ENCODE assay signal across 1 cellular context in the genomic region with DNA sequence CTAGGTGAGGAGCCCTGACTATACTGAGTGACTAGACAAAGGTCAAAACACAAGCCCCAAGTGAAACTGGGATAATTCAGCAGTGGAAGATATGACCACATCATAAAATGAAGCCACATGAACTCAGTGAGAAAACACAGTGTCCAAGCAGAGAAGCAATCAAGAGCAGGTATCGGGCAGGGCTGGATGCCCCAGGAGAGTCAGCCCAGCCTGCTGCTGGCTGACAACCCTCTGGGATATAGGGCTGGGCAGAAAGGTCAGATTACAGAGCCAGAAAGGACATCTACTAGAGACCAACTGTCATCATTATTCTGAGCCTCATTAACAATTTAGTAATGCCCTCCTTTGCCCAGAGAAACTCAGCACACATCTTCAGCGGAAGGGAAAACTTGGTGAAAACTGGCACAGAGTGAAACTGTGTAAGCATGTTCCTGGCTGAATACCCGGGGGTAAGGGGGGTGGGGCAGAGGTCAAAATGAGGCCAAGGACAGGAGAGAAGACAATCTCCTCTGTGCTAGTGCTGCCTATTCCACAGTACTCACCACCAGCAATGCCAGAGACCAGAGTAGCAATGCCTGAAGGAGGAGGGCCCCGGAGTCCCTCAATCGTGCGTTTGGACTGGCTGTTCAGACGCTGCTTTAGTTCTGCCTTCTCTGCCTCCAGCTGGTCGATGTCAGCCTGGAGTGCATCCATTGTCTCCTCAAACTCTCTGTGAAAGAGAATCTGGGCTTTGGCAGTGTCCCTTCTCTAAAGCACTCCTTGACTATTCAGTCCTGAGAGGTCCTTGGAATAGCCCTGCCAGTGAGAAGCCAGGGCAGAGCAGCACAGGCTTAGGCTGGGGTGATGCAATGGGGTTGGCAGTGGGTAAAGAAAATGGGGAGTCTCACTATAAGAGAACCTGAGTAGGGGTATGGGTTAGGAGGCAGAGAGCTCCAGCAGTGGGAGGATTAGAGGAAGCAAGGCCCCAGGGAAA.
TF ChIP-seq lines count a peak whose summit lies in the region.

No MANE protein-coding gene starts in this region.

TF ChIP-seq in liver, 16 proteins besides CTCF, POLR2A, EP300 and RAD21:
- TF ChIP-seq, protein P1, sequence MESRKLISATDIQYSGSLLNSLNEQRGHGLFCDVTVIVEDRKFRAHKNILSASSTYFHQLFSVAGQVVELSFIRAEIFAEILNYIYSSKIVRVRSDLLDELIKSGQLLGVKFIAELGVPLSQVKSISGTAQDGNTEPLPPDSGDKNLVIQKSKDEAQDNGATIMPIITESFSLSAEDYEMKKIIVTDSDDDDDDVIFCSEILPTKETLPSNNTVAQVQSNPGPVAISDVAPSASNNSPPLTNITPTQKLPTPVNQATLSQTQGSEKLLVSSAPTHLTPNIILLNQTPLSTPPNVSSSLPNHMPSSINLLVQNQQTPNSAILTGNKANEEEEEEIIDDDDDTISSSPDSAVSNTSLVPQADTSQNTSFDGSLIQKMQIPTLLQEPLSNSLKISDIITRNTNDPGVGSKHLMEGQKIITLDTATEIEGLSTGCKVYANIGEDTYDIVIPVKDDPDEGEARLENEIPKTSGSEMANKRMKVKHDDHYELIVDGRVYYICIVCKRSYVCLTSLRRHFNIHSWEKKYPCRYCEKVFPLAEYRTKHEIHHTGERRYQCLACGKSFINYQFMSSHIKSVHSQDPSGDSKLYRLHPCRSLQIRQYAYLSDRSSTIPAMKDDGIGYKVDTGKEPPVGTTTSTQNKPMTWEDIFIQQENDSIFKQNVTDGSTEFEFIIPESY (IDR thresholded peaks at IDR 0.05): no peak
- TF ChIP-seq RXRA (IDR thresholded peaks at IDR 0.05): peak; percentile 60 to 75
- TF ChIP-seq TAF1 (conservative IDR thresholded peaks at IDR 0.05): no peak
